23 cellular contexts compared by ENCODE assay signal in the genomic region with DNA sequence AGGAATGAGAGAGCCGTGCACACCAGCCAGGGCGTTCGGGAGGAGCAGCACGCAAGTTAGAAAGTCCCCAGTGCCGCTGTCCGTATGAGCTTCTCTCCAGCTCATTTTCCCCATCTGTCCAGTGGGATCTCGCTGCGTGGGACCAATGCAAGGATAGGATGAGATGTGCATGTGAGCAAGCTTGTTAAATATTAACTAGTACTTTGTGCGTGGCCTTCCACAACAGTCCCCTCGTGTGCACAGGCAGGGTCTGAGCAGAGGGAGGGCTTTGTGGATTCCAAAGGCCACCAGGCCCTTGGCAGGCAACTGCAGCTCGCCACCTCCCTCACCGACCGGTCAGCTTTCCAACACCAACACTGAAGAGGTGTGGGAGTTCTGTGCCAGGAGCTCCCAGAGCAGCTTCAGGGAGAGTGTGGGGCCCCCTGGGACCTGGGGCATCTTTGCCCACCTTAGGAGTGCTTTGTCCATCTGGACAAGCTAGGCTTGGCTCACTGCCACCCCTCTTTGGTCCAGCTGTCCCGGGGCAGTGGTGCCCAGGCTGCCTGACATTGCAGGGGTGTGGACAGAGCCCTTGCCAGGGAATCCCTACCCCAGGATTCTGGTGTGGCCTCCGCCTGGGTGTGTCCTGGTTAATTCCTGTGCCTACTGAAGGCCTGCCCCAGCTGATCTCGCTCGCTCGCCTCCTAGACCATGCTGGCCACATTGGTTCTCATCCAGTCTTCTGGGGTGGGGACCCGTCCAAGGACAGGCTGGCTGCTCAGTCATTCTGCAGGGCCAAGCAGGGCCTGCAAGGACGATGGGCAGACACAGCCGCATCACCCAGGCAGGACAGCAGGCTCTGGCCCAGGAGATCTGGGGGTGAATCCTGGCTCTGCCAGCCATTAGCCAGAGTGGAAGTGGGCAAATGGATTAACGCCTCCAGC. TPM values are rescaled to one million over a fixed set of nuclear protein-coding genes. Genes with fewer than 3 reads are reported as not detected.
"Had no signal": no experiment of that assay in that cellular context is flagged by ENCODE, and none has a peak within 500 bp of the region (broad histone marks: within the 10 kb centered on the region; RNA-seq: fewer than 3 reads in every experiment).

No MANE protein-coding gene starts in this region.

- H3K36me3 Mint-ChIP-seq: activated CD4-positive, alpha-beta memory T cell treated with anti-CD3 and anti-CD28 coated beads for 36 hours; naive B cell had no signal

- H3K4me3 ChIP-seq: adrenal gland, body of pancreas, gastroesophageal sphincter, lung, right atrium auricular region, upper lobe of right lung had no signal

- H3K4me1 Mint-ChIP-seq: activated CD4-positive, alpha-beta T cell treated with anti-CD3 and anti-CD28 coated beads for 36 hours; central memory CD8-positive, alpha-beta T cell; naive B cell had no signal

- H3K27me3 Mint-ChIP-seq: progenitor cell of endocrine pancreas had no signal

- DNase-seq: activated CD4-positive, alpha-beta memory T cell treated with anti-CD3 and anti-CD28 coated beads for 36 hours; activated CD4-positive, alpha-beta T cell treated with anti-CD3 and anti-CD28 coated beads for 36 hours; activated effector memory CD4-positive, alpha-beta T cell treated with Interleukin-2 at 50 U/mL for 16 hours; activated naive CD4-positive, alpha-beta T cell treated with anti-CD3 and anti-CD28 coated beads, Interleukin-2, amount 50 U/mL, for 16 hours; activated T-cell treated with anti-CD3 and anti-CD28 coated beads, Interleukin-2, amount 50 U/mL, for 24 hours; body of pancreas; effector memory CD8-positive, alpha-beta T cell; left cardiac atrium; naive B cell; nucleus accumbens; stimulated activated CD4-positive, alpha-beta T cell treated with anti-CD3 and anti-CD28 coated beads, Interleukin-1b, Interleukin-23, amount 100 ng/mL, for 48 hours; stimulated activated naive CD8-positive, alpha-beta T cell treated with anti-CD3 and anti-CD28 coated beads, Interleukin-15, amount 100 ng/mL, for 72 hours; upper lobe of right lung; WERI-Rb-1 had no signal

- H3K27ac ChIP-seq: adrenal gland, body of pancreas, epithelial cell of prostate, right atrium auricular region, upper lobe of right lung, WERI-Rb-1 had no signal

- H3K9me3 Mint-ChIP-seq: activated CD4-positive, alpha-beta memory T cell treated with anti-CD3 and anti-CD28 coated beads for 36 hours; activated T-cell treated with anti-CD3 and anti-CD28 coated beads, Interleukin-2, amount 50 U/mL, for 24 hours; central memory CD8-positive, alpha-beta T cell; dendritic cell treated with granulocyte-macrophage colony-stimulating factor and Interleukin-4, amounts not matched to agents 40 ng/mL and 50 ng/mL, for 4 days; effector memory CD8-positive, alpha-beta T cell; stimulated activated naive CD8-positive, alpha-beta T cell treated with anti-CD3 and anti-CD28 coated beads, Interleukin-15, amount 100 ng/mL, for 72 hours had no signal

- ATAC-seq: activated CD4-positive, alpha-beta T cell treated with anti-CD3 and anti-CD28 coated beads for 36 hours; body of pancreas; effector memory CD8-positive, alpha-beta T cell; gastroesophageal sphincter; left cardiac atrium; stimulated activated naive CD8-positive, alpha-beta T cell treated with anti-CD3 and anti-CD28 coated beads, Interleukin-15, amount 100 ng/mL, for 72 hours; upper lobe of right lung had no signal

- H3K4me3 Mint-ChIP-seq: activated CD4-positive, alpha-beta memory T cell treated with anti-CD3 and anti-CD28 coated beads for 36 hours; activated CD4-positive, alpha-beta T cell treated with anti-CD3 and anti-CD28 coated beads for 36 hours; activated T-cell treated with anti-CD3 and anti-CD28 coated beads, Interleukin-2, amount 50 U/mL, for 24 hours; central memory CD8-positive, alpha-beta T cell; dendritic cell treated with granulocyte-macrophage colony-stimulating factor and Interleukin-4, amounts not matched to agents 40 ng/mL and 50 ng/mL, for 4 days; effector memory CD8-positive, alpha-beta T cell; stimulated activated naive CD8-positive, alpha-beta T cell treated with anti-CD3 and anti-CD28 coated beads, Interleukin-15, amount 100 ng/mL, for 72 hours had no signal

- H3K27me3 ChIP-seq: adrenal gland, body of pancreas, gastroesophageal sphincter, right atrium auricular region, upper lobe of right lung had no signal

- H3K9me3 ChIP-seq: adrenal gland, body of pancreas, gastroesophageal sphincter, right atrium auricular region, upper lobe of right lung had no signal

- H3K27ac Mint-ChIP-seq: activated CD4-positive, alpha-beta memory T cell treated with anti-CD3 and anti-CD28 coated beads for 36 hours; activated CD4-positive, alpha-beta T cell treated with anti-CD3 and anti-CD28 coated beads for 36 hours; activated T-cell treated with anti-CD3 and anti-CD28 coated beads, Interleukin-2, amount 50 U/mL, for 24 hours; dendritic cell treated with granulocyte-macrophage colony-stimulating factor and Interleukin-4, amounts not matched to agents 40 ng/mL and 50 ng/mL, for 4 days; effector memory CD8-positive, alpha-beta T cell; naive B cell; progenitor cell of endocrine pancreas; stimulated activated naive CD8-positive, alpha-beta T cell treated with anti-CD3 and anti-CD28 coated beads, Interleukin-15, amount 100 ng/mL, for 72 hours had no signal

RNA-seq across cellular contexts. Expression of a gene that starts 5.3 kb away (rescaled TPM):
- total RNA-seq: T-helper 1 cell treated with Interleukin-12 subunit alpha and Interleukin-12 subunit beta and Interleukin-4 antibody, amounts not matched to agents 30 ng/mL and 1 ng/mL, for 36 hours had no signal
